Comparison of ENCODE assay signal across 15 cellular contexts in the genomic region with DNA sequence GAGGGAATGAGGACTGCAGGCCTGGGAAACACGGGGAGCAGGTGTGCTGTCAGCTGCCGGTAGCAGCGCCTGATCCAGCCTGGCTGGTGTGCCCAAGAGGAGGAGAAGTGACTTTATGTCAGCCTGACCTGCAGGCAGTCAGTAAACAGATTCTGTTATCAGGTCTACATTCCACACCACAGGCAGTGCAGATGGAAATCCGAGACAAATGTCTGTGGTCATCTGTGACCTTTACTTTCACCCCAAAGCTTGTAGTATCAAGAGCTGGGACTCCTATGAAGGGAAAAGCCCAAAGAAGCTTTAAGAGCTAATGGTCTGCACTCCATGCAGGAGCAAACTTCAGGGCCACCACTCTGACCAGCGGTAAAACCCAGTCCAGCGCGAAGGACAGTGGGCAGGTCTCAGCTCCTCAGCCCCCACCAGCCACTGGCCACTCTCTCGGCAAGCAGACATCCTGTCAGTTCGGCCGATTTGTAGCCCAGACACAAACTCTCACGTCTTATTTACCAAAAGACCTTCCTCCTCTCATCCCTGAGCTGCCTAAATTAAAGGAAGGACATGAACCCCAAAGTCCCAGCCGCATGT. TPM values are rescaled to one million over a fixed set of nuclear protein-coding genes. Genes with fewer than 3 reads are reported as not detected.
DNase-seq lines count a peak whose midpoint lies in the region; ATAC-seq and TF ChIP-seq lines count a peak whose summit lies in the region.
"Had no signal": no experiment of that assay in that cellular context is flagged by ENCODE, and none has a peak within 500 bp of the region (broad histone marks: within the 10 kb centered on the region; RNA-seq: fewer than 3 reads in every experiment).

No MANE protein-coding gene starts in this region.

- H3K36me3 ChIP-seq in hepatocyte (replicated peaks; ENCODE audit: insufficient read depth, low read depth) = no peaks in the 10 kb centered on the region
- H3K36me3 ChIP-seq in skeletal muscle tissue (ENCODE audit: control insufficient read depth in 3 of 3, insufficient read depth in 3 of 3, low read length in 3 of 3) = no peaks in the 10 kb centered on the region
- H3K36me3 ChIP-seq: suprapubic skin had no signal

- H3K9ac ChIP-seq in skeletal muscle tissue (ENCODE audit: low read depth in 1 of 3, low read length in 3 of 3) = peak overlapping the region; percentile 60 to 75 (median 66)
- H3K9ac ChIP-seq: KMS-11 had no signal

- TF ChIP-seq CTCF in WTC11 (IDR thresholded peaks at IDR 0.05) = no peak
- no peak for TF ChIP-seq CTCF in hepatocyte (IDR thresholded peaks at IDR 0.05; ENCODE audit: poor library complexity)

- H3K4me2 ChIP-seq in hepatocyte = peak overlapping the region; percentile 68
- H3K4me2 ChIP-seq: KMS-11 had no signal

- H3K27ac ChIP-seq in hepatocyte = peak overlapping the region; percentile 69
- peak overlapping the region; percentile 89 for H3K27ac ChIP-seq in skeletal muscle tissue (ENCODE audit: low read depth, low read length)
- H3K27ac ChIP-seq: KMS-11, suprapubic skin had no signal

- 21% methylated on average over 12 of the region's 12 CpGs for WGBS in hepatocyte (ENCODE audit: low lambda C conversion rate, missing lambda C conversion rate)

- peaks cover 98% of the 10 kb centered on the region for H3K79me2 ChIP-seq in hepatocyte

- H3K4me1 ChIP-seq in hepatocyte (ENCODE audit: insufficient read depth) (peaks cover 14% of the 10 kb centered on the region), skeletal muscle tissue (ENCODE audit: control insufficient read depth in 3 of 3, insufficient read depth in 3 of 3, low read length in 3 of 3) (peaks cover 80 to 88% (median 85%) of the 10 kb centered on the region in 3 donors)

- H3K9me3 Mint-ChIP-seq in WTC11 = no peaks in the 10 kb centered on the region
- H3K9me3 Mint-ChIP-seq: activated naive CD4-positive, alpha-beta T cell treated with anti-CD3 and anti-CD28 coated beads, Interleukin-2, amount 50 U/mL, for 24 hours had no signal

- ATAC-seq in WTC11 (no peak), HG02678 (IDR thresholded peaks at IDR 0.05; ENCODE audit: unreplicated experiment) (no peak), HG03039 (IDR thresholded peaks at IDR 0.05; ENCODE audit: unreplicated experiment) (no peak)

- no peak overlapping the region for H2AFZ ChIP-seq in hepatocyte

- POLR2A ChIA-PET in WTC11 (lab: Charles Lee) = no interaction called here

- no peaks in the 10 kb centered on the region for H3K36me3 Mint-ChIP-seq in WTC11

- H3K27me3 ChIP-seq in hepatocyte = no peaks in the 10 kb centered on the region
- H3K27me3 ChIP-seq in skeletal muscle tissue (ENCODE audit: control insufficient read depth in 3 of 3, insufficient read depth in 3 of 3, low read length in 3 of 3) = no peaks in the 10 kb centered on the region
- H3K27me3 ChIP-seq: suprapubic skin had no signal

- no peak overlapping the region for H3K4me3 Mint-ChIP-seq in WTC11
- H3K4me3 Mint-ChIP-seq: activated naive CD4-positive, alpha-beta T cell treated with anti-CD3 and anti-CD28 coated beads, Interleukin-2, amount 50 U/mL, for 24 hours had no signal

- peak; percentile 76 for DNase-seq in HuH-7 (ENCODE audit: low spot score)
- DNase-seq in WTC11 (ENCODE audit: low spot score) = no peak
- peak; percentile 54 for DNase-seq in hepatocyte (ENCODE audit: low spot score)
- DNase-seq in NCI-H2227 (lab: John Stamatoyannopoulos, UW; ENCODE audit: unreplicated experiment) = no peak
- DNase-seq: activated CD4-positive, alpha-beta T cell treated with anti-CD3 and anti-CD28 coated beads, Interleukin-2, amount 50 U/mL, for 4 hours; DMS79; NCI-H446; stimulated activated CD4-positive, alpha-beta T cell treated with anti-CD3 and anti-CD28 coated beads, Interleukin-4, amount 100 ng/mL, for 24 hours had no signal

- no peaks in the 10 kb centered on the region for H3K27me3 Mint-ChIP-seq in WTC11 (ENCODE audit: low read depth)
- H3K27me3 Mint-ChIP-seq: activated naive CD4-positive, alpha-beta T cell treated with anti-CD3 and anti-CD28 coated beads, Interleukin-2, amount 50 U/mL, for 24 hours had no signal

- H3K4me3 ChIP-seq in hepatocyte = no peak overlapping the region
- peak overlapping the region in 2 of 3 donors; percentile 45 to 49 for H3K4me3 ChIP-seq in skeletal muscle tissue (ENCODE audit: low read length in 3 of 3)
- H3K4me3 ChIP-seq: suprapubic skin had no signal

- CTCF ChIA-PET in WTC11 (lab: Charles Lee) = interaction anchor here (0.6 kb wide), 1 partner anchor 212 kb away, joined by 4 read pairs; no protein-coding TSS in a partner anchor

- no peaks in the 10 kb centered on the region for H3K9me3 ChIP-seq in hepatocyte (ENCODE audit: low read depth)
- no peaks in the 10 kb centered on the region for H3K9me3 ChIP-seq in skeletal muscle tissue (ENCODE audit: control insufficient read depth in 3 of 3, low read length in 3 of 3)
- H3K9me3 ChIP-seq: suprapubic skin had no signal

- H3K9me2 ChIP-seq in hepatocyte (replicated peaks; ENCODE audit: insufficient read depth) = no peaks in the 10 kb centered on the region

- H3K4me1 Mint-ChIP-seq in WTC11 = peaks cover 17% of the 10 kb centered on the region

- peak overlapping the region; percentile 62 for H3K27ac Mint-ChIP-seq in WTC11
- H3K27ac Mint-ChIP-seq: activated naive CD4-positive, alpha-beta T cell treated with anti-CD3 and anti-CD28 coated beads, Interleukin-2, amount 50 U/mL, for 24 hours had no signal

- H4K20me1 ChIP-seq in hepatocyte (ENCODE audit: insufficient read depth, poor library complexity, severe bottlenecking) = peaks cover 68% of the 10 kb centered on the region

TF ChIP-seq in WTC11, 78 proteins besides CTCF, POLR2A, EP300 and RAD21:
- TF ChIP-seq RORB (CRISPR knock-in tag; IDR thresholded peaks at IDR 0.05) (no peak), ZNF671 (CRISPR knock-in tag; IDR thresholded peaks at IDR 0.05) (no peak), NFYB (CRISPR knock-in tag; conservative IDR thresholded peaks at IDR 0.05; ENCODE audit: low read depth) (no peak), ESRRA (CRISPR knock-in tag; IDR thresholded peaks at IDR 0.05; ENCODE audit: borderline replicate concordance) (no peak), NR3C1 (CRISPR knock-in tag; conservative IDR thresholded peaks at IDR 0.05; ENCODE audit: low read depth) (no peak)
- TF ChIP-seq, protein P1, sequence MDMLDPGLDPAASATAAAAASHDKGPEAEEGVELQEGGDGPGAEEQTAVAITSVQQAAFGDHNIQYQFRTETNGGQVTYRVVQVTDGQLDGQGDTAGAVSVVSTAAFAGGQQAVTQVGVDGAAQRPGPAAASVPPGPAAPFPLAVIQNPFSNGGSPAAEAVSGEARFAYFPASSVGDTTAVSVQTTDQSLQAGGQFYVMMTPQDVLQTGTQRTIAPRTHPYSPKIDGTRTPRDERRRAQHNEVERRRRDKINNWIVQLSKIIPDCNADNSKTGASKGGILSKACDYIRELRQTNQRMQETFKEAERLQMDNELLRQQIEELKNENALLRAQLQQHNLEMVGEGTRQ (CRISPR knock-in tag; IDR thresholded peaks at IDR 0.05) = no peak
- TF ChIP-seq, protein P2, sequence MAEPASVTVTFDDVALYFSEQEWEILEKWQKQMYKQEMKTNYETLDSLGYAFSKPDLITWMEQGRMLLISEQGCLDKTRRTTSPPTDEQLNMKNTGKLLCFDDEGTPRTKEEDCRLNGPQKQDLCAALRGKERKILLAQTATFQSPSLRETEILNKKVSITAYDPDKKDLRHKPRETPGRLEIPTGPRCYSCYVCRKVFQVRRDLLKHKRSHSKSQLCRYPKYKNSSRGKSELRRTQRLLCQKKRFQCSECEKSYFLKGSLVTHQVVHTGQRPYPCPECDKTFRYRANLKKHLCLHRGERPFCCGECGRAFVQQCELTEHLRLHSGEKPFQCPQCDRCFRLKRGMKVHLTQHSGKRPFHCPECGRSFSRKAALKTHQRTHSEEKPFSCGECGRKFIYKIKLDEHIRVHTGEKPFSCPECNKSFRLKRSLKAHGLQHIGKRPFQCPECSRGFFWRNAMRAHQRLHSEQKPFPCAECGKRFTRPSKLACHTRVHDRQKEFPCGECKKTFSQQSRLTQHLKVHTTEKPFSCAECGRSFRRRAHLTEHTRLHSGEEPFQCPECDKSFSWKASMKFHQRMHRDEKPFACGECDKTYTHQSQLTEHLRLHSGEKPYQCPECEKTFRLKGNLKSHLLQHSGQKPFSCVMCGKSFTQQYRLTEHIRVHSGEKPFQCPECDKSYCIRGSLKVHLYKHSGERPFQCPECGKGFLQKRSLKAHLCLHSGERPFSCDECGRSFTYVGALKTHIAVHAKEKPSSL (CRISPR knock-in tag; conservative IDR thresholded peaks at IDR 0.05) = no peak
- TF ChIP-seq, protein P3, sequence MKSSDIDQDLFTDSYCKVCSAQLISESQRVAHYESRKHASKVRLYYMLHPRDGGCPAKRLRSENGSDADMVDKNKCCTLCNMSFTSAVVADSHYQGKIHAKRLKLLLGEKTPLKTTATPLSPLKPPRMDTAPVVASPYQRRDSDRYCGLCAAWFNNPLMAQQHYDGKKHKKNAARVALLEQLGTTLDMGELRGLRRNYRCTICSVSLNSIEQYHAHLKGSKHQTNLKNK (CRISPR knock-in tag; IDR thresholded peaks at IDR 0.05) = no peak
- TF ChIP-seq, protein P4, sequence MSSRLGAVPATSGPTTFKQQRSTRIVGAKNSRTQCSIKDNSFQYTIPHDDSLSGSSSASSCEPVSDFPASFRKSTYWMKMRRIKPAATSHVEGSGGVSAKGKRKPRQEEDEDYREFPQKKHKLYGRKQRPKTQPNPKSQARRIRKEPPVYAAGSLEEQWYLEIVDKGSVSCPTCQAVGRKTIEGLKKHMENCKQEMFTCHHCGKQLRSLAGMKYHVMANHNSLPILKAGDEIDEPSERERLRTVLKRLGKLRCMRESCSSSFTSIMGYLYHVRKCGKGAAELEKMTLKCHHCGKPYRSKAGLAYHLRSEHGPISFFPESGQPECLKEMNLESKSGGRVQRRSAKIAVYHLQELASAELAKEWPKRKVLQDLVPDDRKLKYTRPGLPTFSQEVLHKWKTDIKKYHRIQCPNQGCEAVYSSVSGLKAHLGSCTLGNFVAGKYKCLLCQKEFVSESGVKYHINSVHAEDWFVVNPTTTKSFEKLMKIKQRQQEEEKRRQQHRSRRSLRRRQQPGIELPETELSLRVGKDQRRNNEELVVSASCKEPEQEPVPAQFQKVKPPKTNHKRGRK (CRISPR knock-in tag; IDR thresholded peaks at IDR 0.05; ENCODE audit: borderline replicate concordance) = no peak
TF ChIP-seq in WTC11: peak in this region for 0.

RNA-seq across cellular contexts. Expression of a gene that starts 7.7 kb away (rescaled TPM):
- total RNA-seq in WTC11 (2021) = 37.9 to 44.8 TPM (median 39.1 TPM) in 3 replicates
- 10.2 and 15.9 TPM in 2 replicates for total RNA-seq in hepatocyte
- polyA plus RNA-seq in hepatocyte = 26.8 and 27.7 TPM in 2 replicates
- total RNA-seq in skeletal muscle tissue = 15.1 TPM

RNA-seq across cellular contexts. Expression of a gene that starts 31.9 kb away (rescaled TPM):
- 0.21 to 0.87 TPM (median 0.50 TPM) in 3 replicates for total RNA-seq in WTC11 (2021)
- not detected in 2 replicates for total RNA-seq in hepatocyte
- polyA plus RNA-seq in hepatocyte = not detected in 2 replicates
- total RNA-seq in skeletal muscle tissue = under 0.01 TPM
- total RNA-seq: suprapubic skin had no signal
- polyA plus RNA-seq: neural cell had no signal

RNA-seq across cellular contexts. Expression of a gene that starts 32.1 kb away (rescaled TPM):
- total RNA-seq in WTC11 (2021) (3.4 to 4.8 TPM (median 4.1 TPM) in 3 replicates), hepatocyte (2.2 and 3.0 TPM in 2 replicates), skeletal muscle tissue (2.6 TPM)
- polyA plus RNA-seq in hepatocyte = 2.5 and 2.9 TPM in 2 replicates

Comparison
In these comparisons a context has a peak if more than half of its experiments do, and no peak if none do; other contexts are left out.
1. DNase-seq: peak in HuH-7 (single experiment) and hepatocyte (single experiment); none in WTC11 (single experiment) and NCI-H2227 (single experiment).